In genomic region chr5:27568811-27569210, GRCh38 we compare ENCODE assay signal across 18 cellular contexts.
A peak's percentile ranks its signal among the peaks of the same experiment; 100 is the strongest.
DNase-seq lines count a peak whose midpoint lies in the region; ATAC-seq and TF ChIP-seq lines count a peak whose summit lies in the region.
"Had no signal": no experiment of that assay in that cellular context is flagged by ENCODE, and none has a peak within 500 bp of the region (broad histone marks: within the 10 kb centered on the region; RNA-seq: fewer than 3 reads in every experiment).

No MANE protein-coding gene starts in this region.

- no peaks in the 10 kb centered on the region for H3K4me1 Mint-ChIP-seq in activated naive CD4-positive, alpha-beta T cell treated with anti-CD3 and anti-CD28 coated beads for 36 hours (ENCODE audit: low read depth)
- H3K4me1 Mint-ChIP-seq: H9, IgD-negative memory B cell had no signal

- ATAC-seq in RWPE2 (ENCODE audit: low read depth), result peak; percentile 81
- no peak for ATAC-seq in left lobe of liver

- no peaks in the 10 kb centered on the region for H3K9me3 ChIP-seq in RWPE2 (ENCODE audit: severe bottlenecking)
- H3K9me3 ChIP-seq: BLaER1 treated with 17β-estradiol and CSF1 and Interleukin-3, amounts not matched to agents 10 nM and 100 nM; SJSA1 had no signal

- H3K4me3 Mint-ChIP-seq in activated naive CD4-positive, alpha-beta T cell treated with anti-CD3 and anti-CD28 coated beads for 36 hours, result no peak overlapping the region
- H3K4me3 Mint-ChIP-seq: H9, IgD-negative memory B cell had no signal

- H3K9me3 Mint-ChIP-seq in activated naive CD4-positive, alpha-beta T cell treated with anti-CD3 and anti-CD28 coated beads for 36 hours, result peaks cover 2% of the 10 kb centered on the region
- H3K9me3 Mint-ChIP-seq: H9, IgD-negative memory B cell had no signal

- H3K27ac ChIP-seq in RWPE2 (ENCODE audit: poor library complexity, severe bottlenecking), result no peak overlapping the region
- H3K27ac ChIP-seq: BLaER1 treated with 17β-estradiol and CSF1 and Interleukin-3, amounts not matched to agents 10 nM and 100 nM; SJSA1 had no signal

- H3K36me3 ChIP-seq in RWPE2 (ENCODE audit: low read depth), result no peaks in the 10 kb centered on the region
- H3K36me3 ChIP-seq: BLaER1 treated with 17β-estradiol and CSF1 and Interleukin-3, amounts not matched to agents 10 nM and 100 nM; SJSA1 had no signal

- peaks cover 15% of the 10 kb centered on the region for H3K4me1 ChIP-seq in RWPE2 (ENCODE audit: insufficient read depth, poor library complexity, severe bottlenecking)
- H3K4me1 ChIP-seq: BLaER1 treated with 17β-estradiol and CSF1 and Interleukin-3, amounts not matched to agents 10 nM and 100 nM; SJSA1 had no signal

- intact Hi-C loops in activated naive CD4-positive, alpha-beta T cell treated with anti-CD3 and anti-CD28 coated beads for 36 hours (cut with micrococcal nuclease), result no loop called here

- TF ChIP-seq CTCF in RWPE2 (IDR thresholded peaks at IDR 0.05; ENCODE audit: poor library complexity, severe bottlenecking), result no peak
- TF ChIP-seq CTCF in choroid plexus epithelial cell (conservative IDR thresholded peaks at IDR 0.05; ENCODE audit: low read depth, low read length), result no peak

- DNase-seq in LHCN-M2 (ENCODE audit: low read depth) (peak; percentile 29), RWPE2 (ENCODE audit: low spot score) (no peak), choroid plexus epithelial cell (ENCODE audit: low read depth) (peak; percentile 10), kidney tubule cell (ENCODE audit: low spot score) (peak; percentile 3), left lobe of liver (ENCODE audit: low spot score) (no peak), A172 (ENCODE audit: low spot score) (no peak)
- DNase-seq in stimulated activated CD4-positive, alpha-beta T cell treated with anti-CD3 and anti-CD28 coated beads, Interleukin-2, amount 100 ng/mL, for 48 hours, result no peak
- no peak for DNase-seq in activated naive CD4-positive, alpha-beta T cell treated with anti-CD3 and anti-CD28 coated beads for 36 hours
- DNase-seq: DMS 273 treated with DMSO at 0.1 percent for 48 hours, H9, NCI-H1092, NCI-H446 treated with DMSO at 0.1 percent for 48 hours, NCI-H82, RPMI8226, SW 1271 had no signal

- no peaks in the 10 kb centered on the region for H3K27me3 Mint-ChIP-seq in activated naive CD4-positive, alpha-beta T cell treated with anti-CD3 and anti-CD28 coated beads for 36 hours (ENCODE audit: low read depth)
- H3K27me3 Mint-ChIP-seq: IgD-negative memory B cell had no signal

- H3K4me3 ChIP-seq in RWPE2 (ENCODE audit: severe bottlenecking) (no peak overlapping the region), choroid plexus epithelial cell (ENCODE audit: low read depth, low read length) (no peak overlapping the region)
- H3K4me3 ChIP-seq: BLaER1 treated with 17β-estradiol and CSF1 and Interleukin-3, amounts not matched to agents 10 nM and 100 nM; SJSA1 had no signal

- H3K27ac Mint-ChIP-seq in activated naive CD4-positive, alpha-beta T cell treated with anti-CD3 and anti-CD28 coated beads for 36 hours, result no peak overlapping the region
- H3K27ac Mint-ChIP-seq: H9, IgD-negative memory B cell had no signal

- H3K27me3 ChIP-seq in RWPE2 (ENCODE audit: insufficient read depth, poor library complexity, severe bottlenecking), result no peaks in the 10 kb centered on the region
- H3K27me3 ChIP-seq: BLaER1 treated with 17β-estradiol and CSF1 and Interleukin-3, amounts not matched to agents 10 nM and 100 nM; SJSA1 had no signal

- CTCF ChIA-PET in activated naive CD4-positive, alpha-beta T cell treated with anti-CD3 and anti-CD28 coated beads for 36 hours (lab: Charles Lee), result no interaction called here

- no peaks in the 10 kb centered on the region for H3K36me3 Mint-ChIP-seq in activated naive CD4-positive, alpha-beta T cell treated with anti-CD3 and anti-CD28 coated beads for 36 hours (ENCODE audit: low read depth)
- H3K36me3 Mint-ChIP-seq: IgD-negative memory B cell had no signal

Comparison
In these comparisons a context has a peak if more than half of its experiments do, and no peak if none do; other contexts are left out.
1. DNase-seq: peak in LHCN-M2 (single experiment), choroid plexus epithelial cell (single experiment) and kidney tubule cell (single experiment); none in RWPE2 (single experiment), stimulated activated CD4-positive, alpha-beta T cell treated with anti-CD3 and anti-CD28 coated beads, Interleukin-2, amount 100 ng/mL, for 48 hours (0 of 2), left lobe of liver (single experiment), A172 (single experiment) and activated naive CD4-positive, alpha-beta T cell treated with anti-CD3 and anti-CD28 coated beads for 36 hours (single experiment).